Comparison of ENCODE assay signal across 1 cellular context in genomic region chr3:5423076-5423475, GRCh38.
TF ChIP-seq lines count a peak whose summit lies in the region.

No MANE protein-coding gene starts in this region.

TF ChIP-seq in HepG2, 621 proteins besides CTCF, POLR2A, EP300 and RAD21 (continued from another document):
- TF ChIP-seq ZNF280D (CRISPR knock-in tag; IDR thresholded peaks at IDR 0.05) = no peak
- TF ChIP-seq MTA3 (CRISPR knock-in tag; IDR thresholded peaks at IDR 0.05) = no peak
- no peak for TF ChIP-seq ZNF790 (CRISPR knock-in tag; IDR thresholded peaks at IDR 0.05; ENCODE audit: borderline replicate concordance)
- TF ChIP-seq NR0B2 (CRISPR knock-in tag; IDR thresholded peaks at IDR 0.05) = no peak
